Comparison of ENCODE assay signal across 7 cellular contexts in the genomic region with DNA sequence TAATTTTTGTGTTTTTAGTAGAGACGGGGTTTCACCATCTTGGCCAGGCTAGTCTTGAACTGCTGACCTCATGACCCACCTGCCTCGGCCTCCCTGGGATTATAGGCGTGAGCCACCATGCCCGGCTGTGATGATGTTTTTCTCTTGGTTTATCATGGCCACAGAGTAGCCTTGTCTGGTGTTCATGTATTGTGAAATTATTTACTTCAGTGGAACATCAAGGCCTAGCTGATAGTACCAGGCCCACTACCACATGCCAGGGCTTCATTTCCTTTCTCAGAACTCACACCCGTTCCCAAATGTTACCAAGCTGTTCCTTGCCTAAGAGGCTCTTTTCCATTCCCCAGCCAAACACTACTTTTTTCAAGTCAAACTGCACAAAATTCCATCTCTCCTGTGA. TPM values are rescaled to one million over a fixed set of nuclear protein-coding genes. Genes with fewer than 3 reads are reported as not detected.
"Had no signal": no experiment of that assay in that cellular context is flagged by ENCODE, and none has a peak within 500 bp of the region (broad histone marks: within the 10 kb centered on the region; RNA-seq: fewer than 3 reads in every experiment).

No MANE protein-coding gene starts in this region.

- H3K9me3 Mint-ChIP-seq: H9, IgD-negative memory B cell had no signal

- FAIRE-seq: H54, HTR-8/SVneo had no signal

- H3K27me3 Mint-ChIP-seq: IgD-negative memory B cell had no signal

- DNase-seq: GOT3, H9, HCEC 1CT, KBM-7 had no signal

- H3K4me3 Mint-ChIP-seq: H9 had no signal

- H3K36me3 Mint-ChIP-seq: IgD-negative memory B cell had no signal

- H3K4me1 Mint-ChIP-seq: IgD-negative memory B cell had no signal

RNA-seq across cellular contexts. Expression of gene PACSIN3, which starts 22.4 kb away (rescaled TPM):
- polyA plus RNA-seq: IgD-negative memory B cell had no signal
